3 cellular contexts compared by ENCODE assay signal in the genomic region with DNA sequence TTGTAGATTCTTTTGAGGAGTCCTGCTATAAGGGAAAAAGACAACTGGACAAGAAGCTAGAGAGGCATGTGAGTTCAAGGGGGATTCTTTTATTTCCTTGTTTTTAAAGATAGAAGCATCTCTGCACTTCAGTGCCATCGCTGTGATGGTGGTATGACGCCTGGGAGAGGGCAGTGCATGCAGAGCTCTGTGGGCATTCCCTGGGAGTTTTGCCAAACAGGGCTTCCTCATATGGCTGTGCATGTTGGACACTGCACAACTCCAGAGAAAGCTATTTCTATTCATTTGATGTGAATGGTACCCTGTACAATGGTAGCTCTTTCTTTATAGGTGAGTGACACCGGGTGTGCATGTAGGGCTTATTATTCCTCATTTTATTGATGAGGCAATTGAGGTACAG.
"Had no signal": no experiment of that assay in that cellular context is flagged by ENCODE, and none has a peak within 500 bp of the region (broad histone marks: within the 10 kb centered on the region; RNA-seq: fewer than 3 reads in every experiment).

No MANE protein-coding gene starts in this region.

- ATAC-seq: GM12878 had no signal

- DNase-seq: GDM1, GF-D8 had no signal
